In the genomic region with DNA sequence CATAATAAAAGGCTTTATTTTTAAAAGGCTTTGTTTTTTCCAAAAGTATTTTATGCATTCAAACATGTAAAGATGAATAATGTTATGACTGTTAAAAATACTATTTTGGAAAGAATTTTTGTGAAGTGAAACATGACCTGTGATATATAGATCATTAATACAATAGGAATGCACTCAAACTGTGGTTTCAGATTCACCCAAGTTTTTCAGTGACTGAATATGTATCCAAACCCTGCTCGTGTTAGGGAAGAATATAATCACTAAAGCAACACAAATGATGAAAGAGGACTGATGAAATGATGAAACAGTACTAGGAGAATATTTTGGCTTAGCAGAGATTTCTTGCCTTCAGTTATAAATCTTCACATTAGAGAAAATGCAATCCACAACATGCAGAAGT, we compare ENCODE assay signal across 16 cellular contexts.
DNase-seq lines count a peak whose midpoint lies in the region; ATAC-seq, FAIRE-seq and TF ChIP-seq lines count a peak whose summit lies in the region.
"Had no signal": no experiment of that assay in that cellular context is flagged by ENCODE, and none has a peak within 500 bp of the region (broad histone marks: within the 10 kb centered on the region; RNA-seq: fewer than 3 reads in every experiment).

No MANE protein-coding gene starts in this region.

- intact Hi-C loops in posterior cingulate gyrus (cut with DNase I) = no loop called here

- DNase-seq in HS-27A (ENCODE audit: low read depth) = peak; percentile 77
- peak; percentile 59 for DNase-seq in astrocyte of the cerebellum (ENCODE audit: low read depth)
- peak; percentile 79 for DNase-seq in glomerular visceral epithelial cell (ENCODE audit: extremely low spot score)
- DNase-seq in posterior cingulate gyrus = no peak
- DNase-seq in DMS 273 treated with DMSO at 0.1 percent for 48 hours (lab: John Stamatoyannopoulos, UW) = no peak
- no peak for DNase-seq in stimulated activated naive CD8-positive, alpha-beta T cell treated with anti-CD3 and anti-CD28 coated beads, Interleukin-15, Interleukin-2, amounts not matched to agents 100 U/mL and 50 U/mL, for 24 hours
- DNase-seq in GM12891 (ENCODE audit: insufficient read length, low spot score) = no peak
- DNase-seq: activated T-cell treated with anti-CD3 and anti-CD28 coated beads, Interleukin-2, amount 50 U/mL, for 4 hours; aorta; NCI-H2171; pancreas; stimulated activated CD4-positive, alpha-beta T cell treated with anti-CD3 and anti-CD28 coated beads, Interleukin-15, amount 100 ng/mL, for 24 hours; thyroid gland had no signal

- H3K4me3 ChIP-seq in ACC112 (ENCODE audit: low read depth, low read length) = no peak overlapping the region
- H3K4me3 ChIP-seq in astrocyte of the cerebellum (ENCODE audit: low read depth, low read length) = no peak overlapping the region
- H3K4me3 ChIP-seq: pancreas, thyroid gland had no signal

- TF ChIP-seq CTCF in astrocyte of the cerebellum (IDR thresholded peaks at IDR 0.05; ENCODE audit: low read depth, low read length, missing control alignments) = no peak

- ATAC-seq in stimulated activated naive CD8-positive, alpha-beta T cell treated with anti-CD3 and anti-CD28 coated beads, Interleukin-15, Interleukin-2, amounts not matched to agents 100 U/mL and 50 U/mL, for 24 hours = no peak
- ATAC-seq: activated CD4-positive, CD25-positive, alpha-beta regulatory T cell treated with anti-CD3 and anti-CD28 coated beads, Interleukin-2, amount 50 U/mL, for 24 hours; activated T-cell treated with anti-CD3 and anti-CD28 coated beads, Interleukin-2, amount 50 U/mL, for 4 hours; pancreas had no signal

- peaks cover 4% of the 10 kb centered on the region for H3K79me2 ChIP-seq in ACC112 (ENCODE audit: control insufficient read depth, insufficient read depth, low read length, unreplicated experiment)

- in situ Hi-C loops in astrocyte of the cerebellum (cut with HindIII; ENCODE audit: low sequenced_read_pairs) = no loop called here

- no peaks in the 10 kb centered on the region for H3K36me3 ChIP-seq in ACC112 (ENCODE audit: insufficient read depth, low read length)
- H3K36me3 ChIP-seq: pancreas, thyroid gland had no signal

- no peak overlapping the region for H2AFZ ChIP-seq in ACC112 (ENCODE audit: low read length, unreplicated experiment)

- FAIRE-seq in GM12891 (lab: Jason Lieb, UNC) = no peak
- FAIRE-seq: GM19239 had no signal

- H3K4me1 ChIP-seq in ACC112 (ENCODE audit: control insufficient read depth, insufficient read depth, low read length, unreplicated experiment) = peaks cover 85% of the 10 kb centered on the region
- H3K4me1 ChIP-seq: pancreas, thyroid gland had no signal

- H3K27me3 ChIP-seq in ACC112 (ENCODE audit: insufficient read depth, low read length) = no peaks in the 10 kb centered on the region
- H3K27me3 ChIP-seq: pancreas, thyroid gland had no signal

- H3K27ac ChIP-seq in ACC112 (ENCODE audit: low read depth, low read length) = peak overlapping the region; percentile 97
- H3K27ac ChIP-seq: pancreas, thyroid gland had no signal

- TF ChIP-seq POLR2A in GM12891 (IDR thresholded peaks at IDR 0.05; ENCODE audit: low read depth, low read length) = no peak

TF ChIP-seq in GM12891, 5 proteins besides CTCF, POLR2A, EP300 and RAD21:
- TF ChIP-seq PAX5 (IDR thresholded peaks at IDR 0.05; ENCODE audit: insufficient read depth, low read length, severe bottlenecking) = no peak
- TF ChIP-seq POLR2AphosphoS5 (IDR thresholded peaks at IDR 0.05; ENCODE audit: low read depth, low read length) = no peak
- TF ChIP-seq POU2F2 (IDR thresholded peaks at IDR 0.05; ENCODE audit: low read depth, low read length) = no peak
- no peak for TF ChIP-seq SPI1 (IDR thresholded peaks at IDR 0.05; ENCODE audit: low read depth, low read length)
- TF ChIP-seq TAF1 (IDR thresholded peaks at IDR 0.05; ENCODE audit: low read depth, low read length) = no peak

Comparison
In these comparisons a context has a peak if more than half of its experiments do, and no peak if none do; other contexts are left out.
1. DNase-seq: peak in HS-27A (single experiment), astrocyte of the cerebellum (single experiment) and glomerular visceral epithelial cell (single experiment); none in posterior cingulate gyrus (0 of 10), DMS 273 treated with DMSO at 0.1 percent for 48 hours (single experiment), stimulated activated naive CD8-positive, alpha-beta T cell treated with anti-CD3 and anti-CD28 coated beads, Interleukin-15, Interleukin-2, amounts not matched to agents 100 U/mL and 50 U/mL, for 24 hours (single experiment) and GM12891 (single experiment).